ENCODE assay signal across 12 cellular contexts in the genomic region with DNA sequence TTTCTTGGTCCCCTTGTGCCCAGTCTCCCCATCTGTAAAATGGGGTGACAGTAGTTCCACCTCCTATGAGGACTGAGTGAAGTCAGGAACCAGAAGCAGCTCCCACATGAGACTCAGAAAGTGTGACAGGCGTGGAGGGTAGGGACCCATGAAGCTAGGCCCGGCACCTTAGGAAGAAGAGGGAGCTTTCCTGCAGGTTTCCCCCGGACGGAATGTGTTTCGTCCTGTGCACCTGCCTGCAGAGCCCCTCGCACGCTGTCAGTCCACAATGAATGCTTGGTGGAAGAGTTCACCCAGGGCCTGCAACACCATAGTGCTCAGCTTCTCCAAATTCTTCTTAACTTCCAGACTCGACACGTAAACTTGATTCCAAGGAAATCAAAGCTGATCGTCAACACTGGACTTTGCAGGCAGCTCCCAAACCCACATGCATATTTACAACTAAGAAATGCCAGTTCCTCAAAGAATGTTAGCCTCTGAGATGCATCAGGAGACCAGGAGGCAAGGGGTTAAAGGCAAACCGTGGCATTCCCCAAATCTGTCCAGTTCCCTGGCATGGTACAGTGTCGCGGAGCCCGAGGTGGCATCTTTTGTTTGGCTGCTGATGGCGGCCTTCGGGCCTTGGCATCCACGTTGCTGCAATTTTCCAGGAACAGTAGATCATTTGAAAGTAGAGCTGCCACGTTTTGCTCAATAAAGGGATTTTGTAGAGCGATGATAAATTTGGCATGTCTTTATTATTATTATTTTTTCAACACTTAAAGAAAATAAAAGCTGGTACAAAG. TPM values are rescaled to one million over a fixed set of nuclear protein-coding genes. Genes with fewer than 3 reads are reported as not detected.
DNase-seq lines count a peak whose midpoint lies in the region; FAIRE-seq and TF ChIP-seq lines count a peak whose summit lies in the region.
"Had no signal": no experiment of that assay in that cellular context is flagged by ENCODE, and none has a peak within 500 bp of the region (broad histone marks: within the 10 kb centered on the region; RNA-seq: fewer than 3 reads in every experiment).

No MANE protein-coding gene starts in this region.

- in situ Hi-C loops in GM13977 (cut with MboI; ENCODE audit: low pct_unique_long_range_greater_than_20kb, low sequenced_read_pairs, unreplicated experiment) = no loop called here

- H3K9me3 Mint-ChIP-seq in CD8-positive, alpha-beta memory T cell = no peaks in the 10 kb centered on the region
- H3K9me3 Mint-ChIP-seq in progenitor cell of endocrine pancreas (ENCODE audit: low read depth) = no peaks in the 10 kb centered on the region

- H2AFZ ChIP-seq in Loucy (ENCODE audit: low read length) = no peak overlapping the region
- H2AFZ ChIP-seq in endothelial cell of umbilical vein (ENCODE audit: low read depth, low read length) = no peak overlapping the region

- peak overlapping the region in 1 of 8 donors; percentile 58 for H3K27ac Mint-ChIP-seq in CD8-positive, alpha-beta memory T cell
- peak overlapping the region; percentile 93 for H3K27ac Mint-ChIP-seq in progenitor cell of endocrine pancreas

- peaks cover 1 to 4% of the 10 kb centered on the region in 2 donors for H3K27me3 Mint-ChIP-seq in CD8-positive, alpha-beta memory T cell
- no peaks in the 10 kb centered on the region for H3K27me3 Mint-ChIP-seq in progenitor cell of endocrine pancreas

- intact Hi-C loops in endothelial cell of umbilical vein (cut with micrococcal nuclease) = loop anchor here (1.0 kb wide), 2 partner anchors 12 to 53 kb away; no protein-coding TSS in a partner anchor

- no peaks in the 10 kb centered on the region for H3K9me2 ChIP-seq in Loucy (replicated peaks; ENCODE audit: low read depth, low read length)

- peak overlapping the region; percentile 39 for H3K4me3 ChIP-seq in CD8-positive, alpha-beta memory T cell (ENCODE audit: low read length)
- H3K4me3 ChIP-seq in Loucy (ENCODE audit: low read length, poor library complexity, severe bottlenecking) (peak overlapping the region; percentile 71), endothelial cell of umbilical vein (replicated peaks in 1 of 3; ENCODE audit: insufficient read depth in 1 of 3, low read depth in 1 of 3, low read length in 3 of 3) (no peak overlapping the region)
- H3K4me3 ChIP-seq: upper lobe of right lung had no signal

- H3K9me3 ChIP-seq in CD8-positive, alpha-beta memory T cell (ENCODE audit: low read length) = no peaks in the 10 kb centered on the region
- H3K9me3 ChIP-seq in Loucy (ENCODE audit: insufficient read depth, low read depth, low read length) (no peaks in the 10 kb centered on the region), endothelial cell of umbilical vein (replicated peaks; ENCODE audit: control insufficient read depth, insufficient read depth, low read length) (no peaks in the 10 kb centered on the region)
- H3K9me3 ChIP-seq: neutrophil, upper lobe of right lung had no signal

- DNase-seq in CD8-positive, alpha-beta memory T cell = no peak
- DNase-seq in endothelial cell of umbilical vein (ENCODE audit: low read depth, low spot score) (no peak), progenitor cell of endocrine pancreas (ENCODE audit: low spot score, unreplicated experiment) (no peak), GM13977 (ENCODE audit: low spot score) (no peak), NCI-H1105 treated with DMSO at 0.1 percent for 48 hours (lab: John Stamatoyannopoulos, UW) (no peak)
- no peak for DNase-seq in activated CD8-positive, alpha-beta memory T cell treated with anti-CD3 and anti-CD28 coated beads for 24 hours
- DNase-seq: amniotic stem cell, NCI-H1436 treated with DMSO at 0.1 percent for 48 hours, upper lobe of right lung had no signal

- peak overlapping the region; percentile 93 for H3K4me2 ChIP-seq in Loucy (ENCODE audit: low read depth, low read length, poor library complexity, severe bottlenecking)
- H3K4me2 ChIP-seq in endothelial cell of umbilical vein (ENCODE audit: insufficient read depth, low read length) = peak overlapping the region; percentile 18

- FAIRE-seq in endothelial cell of umbilical vein (lab: Jason Lieb, UNC) = no peak

- peaks cover 33 to 41% (median 39%) of the 10 kb centered on the region in 3 donors for H3K4me1 Mint-ChIP-seq in CD8-positive, alpha-beta memory T cell
- H3K4me1 Mint-ChIP-seq in progenitor cell of endocrine pancreas (ENCODE audit: low read depth) = peaks cover 54% of the 10 kb centered on the region

- H3K9me1 ChIP-seq in endothelial cell of umbilical vein (replicated peaks; ENCODE audit: control insufficient read depth, extremely low read depth, insufficient read depth, low read length) = no peaks in the 10 kb centered on the region

- no peaks in the 10 kb centered on the region for H3K27me3 ChIP-seq in CD8-positive, alpha-beta memory T cell (ENCODE audit: insufficient read depth, low read length, poor library complexity, severe bottlenecking)
- H3K27me3 ChIP-seq in Loucy (ENCODE audit: insufficient read depth, low read length, poor library complexity, severe bottlenecking) = no peaks in the 10 kb centered on the region
- H3K27me3 ChIP-seq in endothelial cell of umbilical vein (ENCODE audit: control insufficient read depth in 2 of 2, insufficient read depth in 2 of 2, low read length in 2 of 2) = no peaks in the 10 kb centered on the region
- H3K27me3 ChIP-seq: upper lobe of right lung had no signal

- peak overlapping the region in 1 of 7 donors; percentile 20 for H3K4me3 Mint-ChIP-seq in CD8-positive, alpha-beta memory T cell
- peak overlapping the region; percentile 35 for H3K4me3 Mint-ChIP-seq in progenitor cell of endocrine pancreas (ENCODE audit: low read depth)

- no peaks in the 10 kb centered on the region for H4K20me1 ChIP-seq in Loucy (ENCODE audit: insufficient read depth, low read length, poor library complexity, severe bottlenecking)
- H4K20me1 ChIP-seq in endothelial cell of umbilical vein (replicated peaks; ENCODE audit: control insufficient read depth, extremely low read depth, insufficient read depth, low read length) = no peaks in the 10 kb centered on the region

- no peaks in the 10 kb centered on the region for H3K36me3 Mint-ChIP-seq in CD8-positive, alpha-beta memory T cell
- H3K36me3 Mint-ChIP-seq in progenitor cell of endocrine pancreas (ENCODE audit: insufficient read depth) = peaks cover 1% of the 10 kb centered on the region

- CTCF ChIA-PET in CD8-positive, alpha-beta memory T cell (lab: Charles Lee) = no interaction called here
- CTCF ChIA-PET in endothelial cell of umbilical vein (lab: Charles Lee) = interaction anchor here (0.8 to 2.2 kb wide), 12 partner anchors 8 to 70 kb away, joined by 3 to 13 read pairs (median 4); partner anchors contain the start of gene LRP5

- peaks cover 7% of the 10 kb centered on the region for H3F3A ChIP-seq in Loucy (ENCODE audit: low read depth)

- no TSS peak for BruUV-seq in endothelial cell of umbilical vein (replicated peaks; lab: Mats Ljungman, UMichigan)

- H3K4me1 ChIP-seq in CD8-positive, alpha-beta memory T cell (ENCODE audit: insufficient read depth, low read length) = peaks cover 59% of the 10 kb centered on the region
- H3K4me1 ChIP-seq in Loucy (ENCODE audit: insufficient read depth, low read length, poor library complexity, severe bottlenecking) (peaks cover 77% of the 10 kb centered on the region), endothelial cell of umbilical vein (ENCODE audit: control insufficient read depth, extremely low read depth, insufficient read depth, low read length) (peaks cover 53% of the 10 kb centered on the region)

- H3K79me2 ChIP-seq in Loucy (ENCODE audit: insufficient read depth, low read length) (peaks cover 96% of the 10 kb centered on the region), endothelial cell of umbilical vein (ENCODE audit: control insufficient read depth, insufficient read depth, low read length) (peaks cover 16% of the 10 kb centered on the region)

- H3K36me3 ChIP-seq in CD8-positive, alpha-beta memory T cell (ENCODE audit: insufficient read depth, low read length) = no peaks in the 10 kb centered on the region
- no peaks in the 10 kb centered on the region for H3K36me3 ChIP-seq in Loucy (ENCODE audit: insufficient read depth, low read length)
- no peaks in the 10 kb centered on the region for H3K36me3 ChIP-seq in endothelial cell of umbilical vein (ENCODE audit: control insufficient read depth in 2 of 2, extremely low read depth in 1 of 2, insufficient read depth in 2 of 2, low read length in 2 of 2)
- H3K36me3 ChIP-seq: neutrophil, upper lobe of right lung had no signal

- H3K9ac ChIP-seq in Loucy (ENCODE audit: low read depth, low read length, poor library complexity, severe bottlenecking) (peak overlapping the region; percentile 83), endothelial cell of umbilical vein (replicated peaks; ENCODE audit: extremely low read depth, insufficient read depth, low read length) (peak overlapping the region; percentile 11)

- no peak overlapping the region for H3K27ac ChIP-seq in CD8-positive, alpha-beta memory T cell (ENCODE audit: low read depth, low read length)
- H3K27ac ChIP-seq in endothelial cell of umbilical vein (ENCODE audit: insufficient read depth, low read depth, low read length) = peak overlapping the region; percentile 32
- H3K27ac ChIP-seq: HL-60, neutrophil, upper lobe of right lung had no signal

- POLR2A ChIA-PET in CD8-positive, alpha-beta memory T cell (lab: Charles Lee) = no interaction called here
- POLR2A ChIA-PET in endothelial cell of umbilical vein (lab: Charles Lee) = interaction anchor here (1.1 to 1.3 kb wide), 2 partner anchors 11 to 53 kb away, joined by 3 to 5 read pairs; no protein-coding TSS in a partner anchor

- TF ChIP-seq CTCF in Loucy (conservative IDR thresholded peaks at IDR 0.05; ENCODE audit: low read length) (no peak), endothelial cell of umbilical vein (IDR thresholded peaks at IDR 0.05; ENCODE audit: extremely low read depth in 1 of 2, insufficient read depth in 1 of 2, low read depth in 1 of 2, low read length in 2 of 2) (no peak), progenitor cell of endocrine pancreas (IDR thresholded peaks at IDR 0.05; ENCODE audit: unreplicated experiment) (no peak), GM13977 (IDR thresholded peaks at IDR 0.05; ENCODE audit: extremely low read depth, insufficient read depth, missing control alignments) (no peak)

- no peak for TF ChIP-seq POLR2A in endothelial cell of umbilical vein (IDR thresholded peaks at IDR 0.05; ENCODE audit: low read depth, low read length)

- dilution Hi-C loops in endothelial cell of umbilical vein (cut with MboI; ENCODE audit: extremely low pct_ligation_motif_present, low sequenced_read_pairs) = no loop called here

RNA-seq across cellular contexts. Expression of gene LRP5, which starts 15.4 kb away (rescaled TPM):
- 1 to 10 TPM; 7.5 to 9.9 TPM for total RNA-seq in CD8-positive, alpha-beta memory T cell
- 0.68 TPM for polyA plus RNA-seq in CD8-positive, alpha-beta memory T cell
- total RNA-seq in endothelial cell of umbilical vein = 44.3 and 51.8 TPM in 2 replicates
- polyA plus RNA-seq in endothelial cell of umbilical vein = 35.1 and 40.0 TPM in 2 replicates
- 18.3 and 23.0 TPM in 2 replicates for polyA plus RNA-seq in endothelial cell of umbilical vein (2011; cell fraction: cytosol; rRNA removed)
- polyA plus RNA-seq in endothelial cell of umbilical vein (2011; cell fraction: nucleus; rRNA removed) = 31.9 and 36.6 TPM in 2 replicates
- polyA plus RNA-seq in endothelial cell of umbilical vein (2012) = 34.5 and 37.8 TPM in 2 replicates
- polyA minus RNA-seq in endothelial cell of umbilical vein = 47.7 and 66.2 TPM in 2 replicates
- 27.9 TPM for polyA minus RNA-seq in endothelial cell of umbilical vein (2011; cell fraction: cytosol; rRNA and poly(A)+ RNA removed)
- polyA minus RNA-seq in endothelial cell of umbilical vein (2011; cell fraction: nucleus; rRNA and poly(A)+ RNA removed) = 26.7 and 48.6 TPM in 2 replicates
- total RNA-seq in progenitor cell of endocrine pancreas = 114 and 115 TPM in 2 replicates

RNA-seq across cellular contexts. Expression of gene C11orf24, which starts 56.0 kb away (rescaled TPM):
- total RNA-seq in CD8-positive, alpha-beta memory T cell = 10 to 100 TPM; 46.9 to 49.8 TPM
- 15.7 TPM for polyA plus RNA-seq in CD8-positive, alpha-beta memory T cell
- 26.4 and 28.4 TPM in 2 replicates for total RNA-seq in endothelial cell of umbilical vein
- polyA plus RNA-seq in endothelial cell of umbilical vein = 34.1 and 40.4 TPM in 2 replicates
- 17.9 and 21.8 TPM in 2 replicates for polyA plus RNA-seq in endothelial cell of umbilical vein (2011; cell fraction: cytosol; rRNA removed)
- polyA plus RNA-seq in endothelial cell of umbilical vein (2011; cell fraction: nucleus; rRNA removed) = 10.6 and 11.3 TPM in 2 replicates
- 27.8 and 36.3 TPM in 2 replicates for polyA plus RNA-seq in endothelial cell of umbilical vein (2012)
- 14.6 and 17.9 TPM in 2 replicates for polyA minus RNA-seq in endothelial cell of umbilical vein
- 38.0 TPM for polyA minus RNA-seq in endothelial cell of umbilical vein (2011; cell fraction: cytosol; rRNA and poly(A)+ RNA removed)
- polyA minus RNA-seq in endothelial cell of umbilical vein (2011; cell fraction: nucleus; rRNA and poly(A)+ RNA removed) = 5.2 and 6.5 TPM in 2 replicates
- total RNA-seq in progenitor cell of endocrine pancreas = 35.1 and 35.3 TPM in 2 replicates

Comparison
In these comparisons a context has a peak if more than half of its experiments do, and no peak if none do; other contexts are left out.
1. H3K4me3 ChIP-seq: peak in CD8-positive, alpha-beta memory T cell (single experiment) and Loucy (single experiment); none in endothelial cell of umbilical vein (0 of 3).